In genomic region chr16:3640207-3640606, GRCh38 we compare ENCODE assay signal across 17 cellular contexts.
"Had no signal": no experiment of that assay in that cellular context is flagged by ENCODE, and none has a peak within 500 bp of the region (broad histone marks: within the 10 kb centered on the region; RNA-seq: fewer than 3 reads in every experiment).

No MANE protein-coding gene starts in this region.

- FAIRE-seq: colon, kidney, urothelium cell line had no signal

- H3K27ac Mint-ChIP-seq: activated CD4-positive, alpha-beta T cell treated with anti-CD3 and anti-CD28 coated beads for 36 hours; activated CD8-positive, alpha-beta T cell treated with anti-CD3 and anti-CD28 coated beads for 36 hours; activated T-helper 1 cell treated with anti-CD3 and anti-CD28 coated beads, Interleukin-12 subunit alpha, Interleukin-12 subunit beta, Interleukin-2, Interleukin-4 antibody, amounts not matched to agents 30 ng/mL and 10 ng/mL and 1 ng/mL, durations not matched to agents 14 hours and 24 hours and 36 hours; stimulated activated naive CD8-positive, alpha-beta T cell treated with anti-CD3 and anti-CD28 coated beads, Interleukin-15, Interleukin-2, amounts not matched to agents 100 ng/mL and 50 ng/mL, for 24 hours had no signal

- H3K27me3 ChIP-seq: ascending aorta, right lobe of liver had no signal

- H3K27ac ChIP-seq: ascending aorta, prostate gland, right lobe of liver had no signal

- H3K4me3 ChIP-seq: ascending aorta, prostate gland, right lobe of liver had no signal

- H3K9me3 ChIP-seq: ascending aorta, prostate gland, right lobe of liver had no signal

- H3K36me3 ChIP-seq: prostate gland, right lobe of liver had no signal

- H3K4me1 ChIP-seq: ascending aorta had no signal

- H3K9me3 Mint-ChIP-seq: activated CD8-positive, alpha-beta T cell treated with anti-CD3 and anti-CD28 coated beads for 36 hours; activated T-helper 1 cell treated with anti-CD3 and anti-CD28 coated beads, Interleukin-12 subunit alpha, Interleukin-12 subunit beta, Interleukin-2, Interleukin-4 antibody, amounts not matched to agents 30 ng/mL and 10 ng/mL and 1 ng/mL, durations not matched to agents 14 hours and 24 hours and 36 hours; naive B cell; stimulated activated naive CD8-positive, alpha-beta T cell treated with anti-CD3 and anti-CD28 coated beads, Interleukin-15, Interleukin-2, amounts not matched to agents 100 ng/mL and 50 ng/mL, for 24 hours had no signal

- H3K27me3 Mint-ChIP-seq: activated CD4-positive, alpha-beta T cell treated with anti-CD3 and anti-CD28 coated beads for 36 hours; activated CD8-positive, alpha-beta T cell treated with anti-CD3 and anti-CD28 coated beads for 36 hours; naive B cell; stimulated activated naive CD8-positive, alpha-beta T cell treated with anti-CD3 and anti-CD28 coated beads, Interleukin-15, Interleukin-2, amounts not matched to agents 100 ng/mL and 50 ng/mL, for 24 hours had no signal

- H3K4me3 Mint-ChIP-seq: activated CD4-positive, alpha-beta T cell treated with anti-CD3 and anti-CD28 coated beads for 36 hours; activated CD8-positive, alpha-beta T cell treated with anti-CD3 and anti-CD28 coated beads for 36 hours; activated T-helper 1 cell treated with anti-CD3 and anti-CD28 coated beads, Interleukin-12 subunit alpha, Interleukin-12 subunit beta, Interleukin-2, Interleukin-4 antibody, amounts not matched to agents 30 ng/mL and 10 ng/mL and 1 ng/mL, durations not matched to agents 14 hours and 24 hours and 36 hours; stimulated activated naive CD8-positive, alpha-beta T cell treated with anti-CD3 and anti-CD28 coated beads, Interleukin-15, Interleukin-2, amounts not matched to agents 100 ng/mL and 50 ng/mL, for 24 hours had no signal

- DNase-seq: activated CD4-positive, alpha-beta T cell treated with anti-CD3 and anti-CD28 coated beads for 36 hours; activated CD8-positive, alpha-beta T cell treated with anti-CD3 and anti-CD28 coated beads for 36 hours; activated naive CD4-positive, alpha-beta T cell; foreskin melanocyte; kidney; midbrain; naive B cell; occipital lobe; stimulated activated CD4-positive, alpha-beta T cell treated with anti-CD3 and anti-CD28 coated beads, Interleukin-12 subunit alpha, Interleukin-12 subunit beta, amount 100 ng/mL, for 4 hours; SW 1271 had no signal

- ATAC-seq: activated CD4-positive, alpha-beta T cell treated with anti-CD3 and anti-CD28 coated beads for 36 hours; activated CD8-positive, alpha-beta T cell treated with anti-CD3 and anti-CD28 coated beads for 36 hours had no signal
